In the genomic region with DNA sequence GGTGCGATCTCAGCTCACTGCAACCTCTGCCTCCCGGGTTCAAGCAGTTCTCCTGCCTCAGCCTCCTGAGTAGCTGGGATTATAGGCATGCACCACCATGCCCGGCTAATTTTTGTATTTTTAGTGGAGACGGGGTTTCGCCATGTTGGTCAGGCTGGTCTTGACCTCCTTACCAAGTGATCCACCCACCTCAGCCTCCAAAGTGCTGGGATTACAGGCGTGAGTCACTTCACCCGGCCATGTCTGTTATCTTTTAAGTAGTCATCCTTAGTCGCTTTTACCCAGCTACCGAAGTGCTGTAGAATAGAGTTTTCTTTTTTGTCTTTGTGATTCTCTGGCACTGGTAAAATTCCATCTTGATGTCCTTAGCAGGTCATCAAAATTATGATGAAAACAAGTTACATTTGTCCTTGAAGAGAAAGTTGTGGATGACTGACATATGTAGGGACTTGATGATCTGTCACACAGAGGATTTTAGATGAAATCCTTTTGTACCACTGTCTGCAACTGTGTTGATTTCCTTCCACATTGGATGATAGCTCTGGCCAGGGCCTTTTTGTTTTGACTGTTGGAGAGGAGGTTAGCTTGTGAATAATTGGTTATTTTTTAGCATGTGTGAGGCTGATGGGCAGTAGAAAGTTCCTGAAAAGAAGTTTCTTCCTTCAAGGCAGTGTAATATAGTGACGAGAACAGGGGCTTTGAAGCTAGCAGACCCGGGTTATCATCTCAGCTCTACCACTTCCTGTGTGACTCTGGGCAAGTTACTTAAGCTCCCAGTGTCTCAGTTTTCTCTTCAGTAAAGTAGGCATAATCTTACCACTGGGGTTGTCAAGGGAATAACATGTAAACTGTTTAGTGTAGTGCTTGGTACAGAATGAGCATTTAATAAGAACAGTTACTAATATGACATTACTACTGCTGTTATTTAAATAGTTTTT, we compare ENCODE assay signal across 8 cellular contexts. TPM values are rescaled to one million over a fixed set of nuclear protein-coding genes. Genes with fewer than 3 reads are reported as not detected.
DNase-seq lines count a peak whose midpoint lies in the region; ATAC-seq and TF ChIP-seq lines count a peak whose summit lies in the region.

No MANE protein-coding gene starts in this region.

- no peaks in the 10 kb centered on the region for H3K36me3 ChIP-seq in A673 (ENCODE audit: insufficient read depth, low read length, poor library complexity, severe bottlenecking)
- H3K36me3 ChIP-seq in Peyer's patch, result no peaks in the 10 kb centered on the region
- H3K36me3 ChIP-seq in endodermal cell (ENCODE audit: control insufficient read depth, insufficient read depth, low read length), result peaks cover 7% of the 10 kb centered on the region

- H3K9me3 ChIP-seq in A673 (ENCODE audit: low read depth, low read length, poor library complexity, severe bottlenecking) (no peaks in the 10 kb centered on the region), Peyer's patch (no peaks in the 10 kb centered on the region), endodermal cell (ENCODE audit: control insufficient read depth, low read length) (no peaks in the 10 kb centered on the region)

- H3K27ac Mint-ChIP-seq in endodermal cell, result no peak overlapping the region

- no peak overlapping the region for H3K4me3 ChIP-seq in A673 (ENCODE audit: low read depth, low read length, poor library complexity, severe bottlenecking)
- H3K4me3 ChIP-seq in Peyer's patch, result no peak overlapping the region
- H3K4me3 ChIP-seq in endodermal cell (ENCODE audit: low read length), result no peak overlapping the region

- H3K9ac ChIP-seq in endodermal cell (ENCODE audit: extremely low read depth, low read length, poor library complexity, severe bottlenecking), result peak overlapping the region; percentile 4

- H3K27me3 Mint-ChIP-seq in endodermal cell (ENCODE audit: insufficient read depth), result no peaks in the 10 kb centered on the region

- H3K4me1 Mint-ChIP-seq in endodermal cell, result no peaks in the 10 kb centered on the region

- H3K27me3 ChIP-seq in A673 (replicated peaks; ENCODE audit: insufficient read depth, low read depth, low read length, poor library complexity) (no peaks in the 10 kb centered on the region), Peyer's patch (no peaks in the 10 kb centered on the region), endodermal cell (ENCODE audit: control insufficient read depth, insufficient read depth, low read length, poor library complexity, severe bottlenecking) (no peaks in the 10 kb centered on the region)

- intact Hi-C loops in A673 (cut with micrococcal nuclease; ENCODE audit: unreplicated experiment), result no loop called here

- CTCF ChIA-PET in A673 (lab: Charles Lee), result no interaction called here

- H3K9me3 Mint-ChIP-seq in endodermal cell, result no peaks in the 10 kb centered on the region

- peaks cover 58% of the 10 kb centered on the region for H3K4me1 ChIP-seq in A673 (ENCODE audit: insufficient read depth, low read length, poor library complexity, severe bottlenecking)
- H3K4me1 ChIP-seq in Peyer's patch, result peaks cover 0 to 21% (median 8%) of the 10 kb centered on the region in 4 donors
- no peaks in the 10 kb centered on the region for H3K4me1 ChIP-seq in endodermal cell (ENCODE audit: control insufficient read depth, insufficient read depth, low read length)

- in situ Hi-C loops in KBM-7 (cut with MboI; ENCODE audit: low pct_unique_long_range_greater_than_20kb, low sequenced_read_pairs), result no loop called here

- DNase-seq in A673 (ENCODE audit: low spot score) (no peak), Peyer's patch (no peak), endodermal cell (no peak), KBM-7 (no peak), mucosa of gallbladder (ENCODE audit: low spot score) (no peak), substantia nigra (lab: John Stamatoyannopoulos, UW) (no peak), RPMI8226 (no peak)

- peaks cover 7% of the 10 kb centered on the region for H3K36me3 Mint-ChIP-seq in endodermal cell (ENCODE audit: low read depth)

- no peak for TF ChIP-seq CTCF in A673 (conservative IDR thresholded peaks at IDR 0.05; ENCODE audit: low read depth, low read length)
- no peak for TF ChIP-seq CTCF in Peyer's patch (IDR thresholded peaks at IDR 0.05)
- no peak for TF ChIP-seq CTCF in endodermal cell (conservative IDR thresholded peaks at IDR 0.05)

- H3K27ac ChIP-seq in A673 (ENCODE audit: low read depth, low read length, poor library complexity, severe bottlenecking), result peak overlapping the region; percentile 93
- peak overlapping the region; percentile 0 to 68 (median 46) for H3K27ac ChIP-seq in Peyer's patch
- no peak overlapping the region for H3K27ac ChIP-seq in endodermal cell (ENCODE audit: low read depth, low read length)
- no peak overlapping the region for H3K27ac ChIP-seq in substantia nigra (ENCODE audit: low read depth, low read length, poor library complexity, severe bottlenecking)

- WGBS in endodermal cell (ENCODE audit: insufficient coverage in 1 of 2, insufficient read length in 1 of 2), 2 experiments, result 89 to 94% methylated on average over 6 to 11 of the region's 11 CpGs

- no peak for TF ChIP-seq POLR2A in Peyer's patch (IDR thresholded peaks at IDR 0.05)

- POLR2A ChIA-PET in A673 (lab: Charles Lee; ENCODE audit: low non-redundant PET), result no interaction called here

- no TSS peak for BruUV-seq in A673 (replicated peaks; lab: Mats Ljungman, UMichigan)

- H3K4me3 Mint-ChIP-seq in endodermal cell, result no peak overlapping the region

- peak; percentile 58 for ATAC-seq in GM18909 (IDR thresholded peaks at IDR 0.05; ENCODE audit: poor library complexity, unreplicated experiment)

RNA-seq across cellular contexts. Expression of a gene that starts 18.8 kb away (rescaled TPM):
- total RNA-seq in A673 (2021), result 30.9 and 33.8 TPM in 2 replicates
- total RNA-seq in Peyer's patch, result 100 to 1,000 TPM in 1 of 4 donors, 10 to 100 TPM in 3; 45.2 to 126 (median 70.8) TPM
- total RNA-seq in endodermal cell, result 10 to 100 TPM; 33.9 to 38.4 TPM
- 21.8 TPM for polyA plus RNA-seq in endodermal cell (2013, experiment 1 of 2)
- 19.6 TPM for polyA plus RNA-seq in endodermal cell (2013, experiment 2 of 2)
- 32.0 TPM for total RNA-seq in mucosa of gallbladder

Comparison
In these comparisons a context has a peak if more than half of its experiments do, and no peak if none do; other contexts are left out.
1. H3K27ac ChIP-seq: peak in A673 (single experiment) and Peyer's patch (4 of 4); none in endodermal cell (single experiment) and substantia nigra (single experiment).